Comparison of ENCODE assay signal across 8 cellular contexts in the genomic region with DNA sequence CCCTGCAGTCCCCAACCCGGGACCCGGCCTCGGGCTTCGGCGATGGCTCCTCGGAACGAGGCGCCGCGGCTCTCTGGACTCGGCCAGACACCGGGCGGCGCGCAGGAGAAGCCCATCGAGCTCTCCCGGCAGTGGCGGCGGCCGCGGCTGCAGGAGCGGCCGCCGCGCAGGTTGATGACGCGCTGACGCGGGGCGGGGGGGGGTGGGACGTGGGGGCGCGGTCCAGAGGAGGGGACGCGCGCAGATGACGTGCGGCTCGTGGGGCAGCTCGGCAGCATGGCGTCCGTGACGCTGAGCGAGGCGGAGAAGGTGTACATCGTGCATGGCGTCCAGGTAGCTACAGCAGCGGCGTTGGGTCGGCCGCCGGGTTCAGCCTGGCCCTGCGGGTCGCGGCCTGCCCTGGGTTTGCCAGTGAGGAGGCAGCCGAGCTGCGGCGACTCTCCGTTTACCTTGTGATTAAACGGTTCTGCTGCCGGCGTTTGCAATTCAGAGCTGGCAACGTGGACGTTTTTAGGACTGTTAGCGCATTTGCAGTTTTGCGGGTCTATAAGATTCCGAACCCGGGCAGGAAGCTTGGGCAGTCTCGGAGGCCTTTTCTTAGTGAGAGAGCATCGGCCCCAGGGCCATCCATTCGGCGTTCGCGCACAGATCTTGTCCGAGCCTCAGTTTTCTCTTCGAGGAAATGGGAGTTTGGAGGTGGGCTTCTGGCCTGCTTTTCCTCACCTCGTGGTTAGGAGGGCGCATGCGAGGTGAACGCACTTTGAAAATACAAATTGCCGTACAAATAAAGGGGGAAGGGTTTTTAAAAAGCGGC. TPM values are rescaled to one million over a fixed set of nuclear protein-coding genes. Genes with fewer than 3 reads are reported as not detected.
DNase-seq lines count a peak whose midpoint lies in the region; ATAC-seq and TF ChIP-seq lines count a peak whose summit lies in the region.

A gene (plus strand): TSS at position 243 of the 814 bp plus-strand sequence. CDS start 34 bp downstream, at position 277.
A gene with protein sequence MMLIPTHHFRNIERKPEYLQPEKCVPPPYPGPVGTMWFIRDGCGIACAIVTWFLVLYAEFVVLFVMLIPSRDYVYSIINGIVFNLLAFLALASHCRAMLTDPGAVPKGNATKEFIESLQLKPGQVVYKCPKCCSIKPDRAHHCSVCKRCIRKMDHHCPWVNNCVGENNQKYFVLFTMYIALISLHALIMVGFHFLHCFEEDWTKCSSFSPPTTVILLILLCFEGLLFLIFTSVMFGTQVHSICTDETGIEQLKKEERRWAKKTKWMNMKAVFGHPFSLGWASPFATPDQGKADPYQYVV (minus strand): TSS at position 173 of the 814 bp plus-strand sequence. CDS start 16,738 bp downstream, outside the sequence.

- H3K9ac ChIP-seq in mammary epithelial cell (ENCODE audit: insufficient read depth, low read length) = peak within 1 kb of the TSS; percentile 98
- H3K9ac ChIP-seq in smooth muscle cell (ENCODE audit: low read depth) = peak within 1 kb of the TSS; percentile 92

- H3K4me1 ChIP-seq in mammary epithelial cell (ENCODE audit: insufficient read depth, low read length) (peaks cover 39% of the 10 kb centered on the region), smooth muscle cell (ENCODE audit: low read depth) (peaks cover 12% of the 10 kb centered on the region)

- peaks cover 99% of the 10 kb centered on the region for H3K79me2 ChIP-seq in mammary epithelial cell (ENCODE audit: insufficient read depth, low read length)
- H3K79me2 ChIP-seq in smooth muscle cell (ENCODE audit: low read depth) = peaks cover 88% of the 10 kb centered on the region

- ATAC-seq in HG02981 (IDR thresholded peaks at IDR 0.05; ENCODE audit: unreplicated experiment) = peak; percentile 65

- H3K27me3 ChIP-seq in mammary epithelial cell (ENCODE audit: insufficient read depth, low read length) = no peaks in the 10 kb centered on the region
- no peaks in the 10 kb centered on the region for H3K27me3 ChIP-seq in smooth muscle cell (ENCODE audit: low read depth)

- intact Hi-C loops in mammary epithelial cell (cut with micrococcal nuclease) = loop anchor here (5.0 kb wide), 1 partner anchor 214 kb away; a partner anchor contains a TSS

- dilution Hi-C loops in mammary epithelial cell (cut with HindIII; ENCODE audit: low sequenced_read_pairs) = loop anchor here (5.0 kb wide), 1 partner anchor 94 kb away; no protein-coding TSS in a partner anchor

- TF ChIP-seq CTCF in WI38 (IDR thresholded peaks at IDR 0.05; ENCODE audit: low read depth, low read length) (no peak), mammary epithelial cell (conservative IDR thresholded peaks at IDR 0.05 in 1 of 2, IDR thresholded peaks at IDR 0.05 in 1 of 2; ENCODE audit: extremely low read depth in 1 of 2, insufficient read depth in 1 of 2, low read depth in 1 of 2, low read length in 2 of 2) (peak in 1 of 2 donors; percentile 13), smooth muscle cell (IDR thresholded peaks at IDR 0.05; ENCODE audit: borderline replicate concordance, insufficient read depth, poor library complexity, severe bottlenecking) (no peak)

- H3K9me3 ChIP-seq in mammary epithelial cell (replicated peaks; ENCODE audit: insufficient read depth, low read length) (no peaks in the 10 kb centered on the region), smooth muscle cell (replicated peaks; ENCODE audit: low read depth) (no peaks in the 10 kb centered on the region)

- BruUV-seq in mammary epithelial cell (replicated peaks; lab: Mats Ljungman, UMichigan) = TSS peak; percentile 40

- H3K4me2 ChIP-seq in mammary epithelial cell (ENCODE audit: insufficient read depth, low read depth, low read length) (peak within 1 kb of the TSS; percentile 96), smooth muscle cell (peak within 1 kb of the TSS; percentile 99)

- H2AFZ ChIP-seq in mammary epithelial cell (ENCODE audit: low read depth, low read length) (peak within 1 kb of the TSS; percentile 88), smooth muscle cell (ENCODE audit: low read depth) (peak within 1 kb of the TSS; percentile 99)

- H3K4me3 ChIP-seq in WI38 (ENCODE audit: low read depth, low read length) (peak within 1 kb of the TSS; percentile 95), mammary epithelial cell (replicated peaks in 1 of 3; ENCODE audit: insufficient read depth in 1 of 3, low read depth in 2 of 3, low read length in 3 of 3) (peak within 1 kb of the TSS; percentile 64 to 99 (median 97)), smooth muscle cell (peak within 1 kb of the TSS; percentile 100)

- H3F3A ChIP-seq in smooth muscle cell (ENCODE audit: low read depth) = no peaks in the 10 kb centered on the region

- H3K27ac ChIP-seq in mammary epithelial cell (ENCODE audit: insufficient read depth, low read depth, low read length) = peak within 1 kb of the TSS; percentile 92
- H3K27ac ChIP-seq in smooth muscle cell (ENCODE audit: low read depth) = peak within 1 kb of the TSS; percentile 83

- DNase-seq in SIG-M5 treated with dmso at 0.1 percent for 504 hours (lab: John Stamatoyannopoulos, UW; ENCODE audit: unreplicated experiment) (peak; percentile 72), SIG-M5 (lab: John Stamatoyannopoulos, UW) (no peak), NCI-H2171 (lab: John Stamatoyannopoulos, UW) (peak; percentile 60), mammary epithelial cell (peak; percentile 87), iPS-NIHi7 (ENCODE audit: extremely low spot score) (peak; percentile 97), smooth muscle cell (lab: John Stamatoyannopoulos, UW; ENCODE audit: unreplicated experiment) (peak; percentile 69)

- H4K20me1 ChIP-seq in mammary epithelial cell (ENCODE audit: insufficient read depth, low read length) = no peaks in the 10 kb centered on the region
- peaks cover 47% of the 10 kb centered on the region for H4K20me1 ChIP-seq in smooth muscle cell (ENCODE audit: low read depth)

- CTCF ChIA-PET in mammary epithelial cell (lab: Charles Lee; ENCODE audit: low non-redundant PET) = interaction anchor here (0.6 to 0.7 kb wide), 2 partner anchors 45 to 62 kb away, joined by 4 to 5 read pairs; no protein-coding TSS in a partner anchor

- in situ Hi-C loops in mammary epithelial cell (cut with MboI; ENCODE audit: low sequenced_read_pairs in 2 of 2) = no loop called here

- WGBS in mammary epithelial cell (ENCODE audit: low coverage, missing lambda C conversion rate) = 2% methylated on average over 24 of the region's 82 CpGs
- under 1% methylated on average over 76 of the region's 82 CpGs for WGBS in smooth muscle cell (ENCODE audit: low lambda C conversion rate)

- H3K36me3 ChIP-seq in mammary epithelial cell (ENCODE audit: insufficient read depth, low read length) (peaks cover 3% of the 10 kb centered on the region), smooth muscle cell (ENCODE audit: low read depth) (no peaks in the 10 kb centered on the region)

RNA-seq across cellular contexts. Expression of the first gene that starts in this region (rescaled TPM):
- total RNA-seq in mammary epithelial cell (10 to 100 TPM; 34.5 to 59.8 TPM), smooth muscle cell (42.2 and 48.7 TPM in 2 replicates)
- polyA plus RNA-seq in mammary epithelial cell (93.4 TPM), smooth muscle cell (49.0 and 61.2 TPM in 2 replicates)
- polyA minus RNA-seq in mammary epithelial cell = 50.0 TPM

RNA-seq across cellular contexts. Expression of the second gene that starts in this region (rescaled TPM):
- total RNA-seq in mammary epithelial cell = 100 to 1,000 TPM in 1 of 2 donors, 10 to 100 TPM in 1; 85.7 to 106 TPM
- 192 TPM for polyA plus RNA-seq in mammary epithelial cell
- polyA minus RNA-seq in mammary epithelial cell = 314 TPM
- total RNA-seq in smooth muscle cell = 38.2 and 63.7 TPM in 2 replicates
- 34.8 and 40.5 TPM in 2 replicates for polyA plus RNA-seq in smooth muscle cell
